In genomic region chr1:92784639-92785500, GRCh38 we compare ENCODE assay signal across 1 cellular context.
TF ChIP-seq lines count a peak whose summit lies in the region.

Gene EVI5, minus strand, starts transcription at chr1:92785108. Its CDS starts 48,562 bp downstream, at chr1:92736546.

TF ChIP-seq in HepG2, 621 proteins besides CTCF, POLR2A, EP300 and RAD21 (continued from another document and continues in another):
- peak; percentile 98 for TF ChIP-seq ZBTB43 (CRISPR knock-in tag; conservative IDR thresholded peaks at IDR 0.05)
- TF ChIP-seq MNT (IDR thresholded peaks at IDR 0.05), result no peak
- peak; percentile 73; the same call in 1 of the 2 replicates for TF ChIP-seq KDM3A (CRISPR knock-in tag; IDR thresholded peaks at IDR 0.05; ENCODE audit: low read depth)
- TF ChIP-seq ZNF234 (CRISPR knock-in tag; conservative IDR thresholded peaks at IDR 0.05), result peak; percentile 82; the same call in 1 of the 2 replicates
- peak; percentile 90 for TF ChIP-seq ZNF574 (CRISPR knock-in tag; IDR thresholded peaks at IDR 0.05)
- peak; percentile 96 for TF ChIP-seq ZNF703 (CRISPR knock-in tag; IDR thresholded peaks at IDR 0.05; ENCODE audit: borderline replicate concordance)
- peak; percentile 53; the same call in 1 of the 2 replicates for TF ChIP-seq ISL2 (CRISPR knock-in tag; IDR thresholded peaks at IDR 0.05)
- TF ChIP-seq NFRKB (IDR thresholded peaks at IDR 0.05), result no peak
- peak; percentile 91; the same call in 1 of the 2 replicates for TF ChIP-seq AHR (CRISPR knock-in tag; IDR thresholded peaks at IDR 0.05)
- TF ChIP-seq SSRP1 (CRISPR knock-in tag; IDR thresholded peaks at IDR 0.05), result no peak
- peak; percentile 99 for TF ChIP-seq REXO4 (CRISPR knock-in tag; IDR thresholded peaks at IDR 0.05; ENCODE audit: borderline replicate concordance)
- peak; percentile 59; the same call in 1 of the 2 replicates for TF ChIP-seq ZNF768 (CRISPR knock-in tag; IDR thresholded peaks at IDR 0.05)
- TF ChIP-seq RBM22 (optimal IDR thresholded peaks at IDR 0.05; ENCODE audit: low read length), result no peak
- TF ChIP-seq ATF5 (CRISPR knock-in tag; IDR thresholded peaks at IDR 0.05; ENCODE audit: low read depth), result peak; percentile 99
- peak; percentile 99 for TF ChIP-seq ZFP37 (CRISPR knock-in tag; IDR thresholded peaks at IDR 0.05; ENCODE audit: borderline replicate concordance)
- peak; percentile 95 for TF ChIP-seq TBX2 (CRISPR knock-in tag; IDR thresholded peaks at IDR 0.05; ENCODE audit: borderline replicate concordance)
- TF ChIP-seq ZNF652 (CRISPR knock-in tag; IDR thresholded peaks at IDR 0.05; ENCODE audit: borderline replicate concordance, low read depth), result no peak; the same call in 1 of the 2 replicates
- no peak for TF ChIP-seq NCOR1 (IDR thresholded peaks at IDR 0.05; ENCODE audit: borderline replicate concordance, low read length)
- no peak; the same call in 1 of the 2 replicates for TF ChIP-seq ATF1 (CRISPR knock-in tag; IDR thresholded peaks at IDR 0.05)
- TF ChIP-seq MXI1 (IDR thresholded peaks at IDR 0.05; ENCODE audit: borderline replicate concordance, low read depth, low read length), result peak; percentile 31; the same call in 1 of the 3 replicates
- TF ChIP-seq ZNF205 (CRISPR knock-in tag; IDR thresholded peaks at IDR 0.05), result peak; percentile 90
- TF ChIP-seq ZNF275 (CRISPR knock-in tag; IDR thresholded peaks at IDR 0.05; ENCODE audit: borderline replicate concordance), result no peak
- peak; percentile 80 for TF ChIP-seq GATAD2A (CRISPR knock-in tag; IDR thresholded peaks at IDR 0.05)
- TF ChIP-seq ZNF883 (CRISPR knock-in tag; IDR thresholded peaks at IDR 0.05; ENCODE audit: not compliant biosample characterization), result peak; percentile 99
- TF ChIP-seq ATF7 (IDR thresholded peaks at IDR 0.05), result no peak
- TF ChIP-seq ATF7 (CRISPR knock-in tag; IDR thresholded peaks at IDR 0.05), result peak; percentile 91
- peak; percentile 88 for TF ChIP-seq RBFOX2 (IDR thresholded peaks at IDR 0.05; ENCODE audit: low read depth, low read length)
- TF ChIP-seq BRF2 (CRISPR knock-in tag; IDR thresholded peaks at IDR 0.05), result peak; percentile 99
- peak; percentile 92 for TF ChIP-seq ZNF746 (CRISPR knock-in tag; IDR thresholded peaks at IDR 0.05)
- TF ChIP-seq ZNF576 (CRISPR knock-in tag; IDR thresholded peaks at IDR 0.05), result no peak
- TF ChIP-seq GATA4 (IDR thresholded peaks at IDR 0.05; ENCODE audit: borderline replicate concordance, low read depth), result 0 out of 2 replicates have a peak, but pooled peaks have one; percentile 40
- peak; percentile 64; the same call in 1 of the 2 replicates for TF ChIP-seq SP5 (CRISPR knock-in tag; IDR thresholded peaks at IDR 0.05; ENCODE audit: borderline replicate concordance, low read depth)
- no peak for TF ChIP-seq AGO2 (optimal IDR thresholded peaks at IDR 0.05; ENCODE audit: low read depth, low read length)
- TF ChIP-seq ZFP41 (CRISPR knock-in tag; IDR thresholded peaks at IDR 0.05; ENCODE audit: borderline replicate concordance), result peak; percentile 99
- no peak for TF ChIP-seq HMGA1 (CRISPR knock-in tag; conservative IDR thresholded peaks at IDR 0.05)
- TF ChIP-seq ZNF615 (CRISPR knock-in tag; IDR thresholded peaks at IDR 0.05; ENCODE audit: borderline replicate concordance), result peak; percentile 59; the same call in 1 of the 2 replicates
- no peak for TF ChIP-seq PRPF4 (IDR thresholded peaks at IDR 0.05; ENCODE audit: low read depth, low read length, poor library complexity, severe bottlenecking)
- peak; percentile 94 for TF ChIP-seq SP4 (CRISPR knock-in tag; IDR thresholded peaks at IDR 0.05)
- no peak for TF ChIP-seq ZSCAN29 (CRISPR knock-in tag; conservative IDR thresholded peaks at IDR 0.05)
- peak; percentile 98 for TF ChIP-seq MXD3 (CRISPR knock-in tag; IDR thresholded peaks at IDR 0.05)
- peak; percentile 85 for TF ChIP-seq SAP130 (CRISPR knock-in tag; IDR thresholded peaks at IDR 0.05; ENCODE audit: low read depth)
- no peak for TF ChIP-seq ATRX (CRISPR knock-in tag; IDR thresholded peaks at IDR 0.05; ENCODE audit: borderline replicate concordance)
- peak; percentile 97 for TF ChIP-seq SRY (CRISPR knock-in tag; IDR thresholded peaks at IDR 0.05)
- no peak for TF ChIP-seq FOXA1 (IDR thresholded peaks at IDR 0.05)
- TF ChIP-seq FOXA1 (CRISPR knock-in tag; IDR thresholded peaks at IDR 0.05), result peak; percentile 31; the same call in 1 of the 2 replicates
- peak; percentile 91 for TF ChIP-seq HIVEP1 (CRISPR knock-in tag; IDR thresholded peaks at IDR 0.05)
- TF ChIP-seq ZNF549 (CRISPR knock-in tag; IDR thresholded peaks at IDR 0.05), result peak; percentile 84; the same call in 1 of the 2 replicates
- TF ChIP-seq POLR2AphosphoS2 (IDR thresholded peaks at IDR 0.05; ENCODE audit: low read depth, low read length), result no peak
- TF ChIP-seq ZNF382 (CRISPR knock-in tag; IDR thresholded peaks at IDR 0.05; ENCODE audit: borderline replicate concordance), result no peak
- TF ChIP-seq ZHX1 (CRISPR knock-in tag; IDR thresholded peaks at IDR 0.05; ENCODE audit: low read depth), result peak; percentile 96
- no peak for TF ChIP-seq MBNL3 (CRISPR knock-in tag; conservative IDR thresholded peaks at IDR 0.05)
- peak; percentile 98 for TF ChIP-seq ZSCAN12 (CRISPR knock-in tag; IDR thresholded peaks at IDR 0.05)
- TF ChIP-seq RBAK (CRISPR knock-in tag; IDR thresholded peaks at IDR 0.05), result no peak
- peak; percentile 99 for TF ChIP-seq BORCS8-MEF2B (CRISPR knock-in tag; IDR thresholded peaks at IDR 0.05)
- no peak; the same call in 1 of the 2 replicates for TF ChIP-seq MTF2 (CRISPR knock-in tag; IDR thresholded peaks at IDR 0.05; ENCODE audit: borderline replicate concordance)
- TF ChIP-seq ZFP36L2 (CRISPR knock-in tag; IDR thresholded peaks at IDR 0.05), result no peak
- peak; percentile 81; the same call in 1 of the 2 replicates for TF ChIP-seq ZNF136 (CRISPR knock-in tag; IDR thresholded peaks at IDR 0.05; ENCODE audit: low read depth)
- TF ChIP-seq SIX1 (CRISPR knock-in tag; IDR thresholded peaks at IDR 0.05; ENCODE audit: borderline replicate concordance), result no peak
- no peak for TF ChIP-seq GTF3A (CRISPR knock-in tag; conservative IDR thresholded peaks at IDR 0.05)
